ENCODE assay signal across 36 cellular contexts in genomic region chrX:68910743-68911142, GRCh38.
"Had no signal": no experiment of that assay in that cellular context is flagged by ENCODE, and none has a peak within 500 bp of the region (broad histone marks: within the 10 kb centered on the region; RNA-seq: fewer than 3 reads in every experiment).

No MANE protein-coding gene starts in this region.

- H3K27ac Mint-ChIP-seq: activated B cell treated with CpG ODN at 0.5 μM for 24 hours; activated CD8-positive, alpha-beta T cell treated with anti-CD3 and anti-CD28 coated beads for 36 hours; activated naive CD8-positive, alpha-beta T cell; activated naive CD8-positive, alpha-beta T cell treated with anti-CD3 and anti-CD28 coated beads, Interleukin-2, amount 50 U/mL, for 24 hours; activated T-helper 17 cell treated with anti-CD3 and anti-CD28 coated beads, Interleukin-2, amount 50 U/mL, for 72 hours; dendritic cell treated with granulocyte-macrophage colony-stimulating factor and Interleukin-4, amounts not matched to agents 40 ng/mL and 50 ng/mL, for 4 days; endodermal cell; T-helper 17 cell; T-helper 2 cell treated with Interferon-gamma antibody and Interleukin-4, amounts not matched to agents 5 μg/mL and 100 μg/mL, for 36 hours had no signal

- H3K9me3 ChIP-seq: adrenal gland, body of pancreas, breast epithelium had no signal

- ATAC-seq: activated CD4-positive, CD25-positive, alpha-beta regulatory T cell treated with anti-CD3 and anti-CD28 coated beads, Interleukin-2, amount 50 U/mL, for 24 hours; activated CD8-positive, alpha-beta T cell treated with anti-CD3 and anti-CD28 coated beads for 36 hours; activated naive CD8-positive, alpha-beta T cell treated with anti-CD3 and anti-CD28 coated beads, Interleukin-2, amount 50 U/mL, for 24 hours; activated T-cell treated with anti-CD3 and anti-CD28 coated beads, Interleukin-2, amount 50 U/mL, for 4 hours; activated T-helper 17 cell treated with anti-CD3 and anti-CD28 coated beads, Interleukin-2, amount 50 U/mL, for 72 hours; body of pancreas; esophagus mucosa; T-helper 17 cell had no signal

- H3K4me1 ChIP-seq: adrenal gland, body of pancreas, breast epithelium had no signal

- FAIRE-seq: frontal cortex had no signal

- H3K4me3 Mint-ChIP-seq: activated B cell treated with CpG ODN at 0.5 μM for 24 hours; activated CD8-positive, alpha-beta T cell treated with anti-CD3 and anti-CD28 coated beads for 36 hours; activated naive CD8-positive, alpha-beta T cell; activated naive CD8-positive, alpha-beta T cell treated with anti-CD3 and anti-CD28 coated beads, Interleukin-2, amount 50 U/mL, for 24 hours; activated T-cell treated with anti-CD3 and anti-CD28 coated beads, Interleukin-2, amount 50 U/mL, for 4 hours; activated T-helper 17 cell treated with anti-CD3 and anti-CD28 coated beads, Interleukin-2, amount 50 U/mL, for 72 hours; dendritic cell treated with granulocyte-macrophage colony-stimulating factor and Interleukin-4, amounts not matched to agents 40 ng/mL and 50 ng/mL, for 4 days; endodermal cell; T-helper 17 cell; T-helper 2 cell treated with Interferon-gamma antibody and Interleukin-4, amounts not matched to agents 5 μg/mL and 100 μg/mL, for 36 hours had no signal

- H3K27me3 Mint-ChIP-seq: activated CD8-positive, alpha-beta T cell treated with anti-CD3 and anti-CD28 coated beads for 36 hours; activated naive CD8-positive, alpha-beta T cell had no signal

- H3K27me3 ChIP-seq: body of pancreas, cardiac muscle cell had no signal

- H3K9me3 Mint-ChIP-seq: activated B cell treated with CpG ODN at 0.5 μM for 24 hours; activated CD8-positive, alpha-beta T cell treated with anti-CD3 and anti-CD28 coated beads for 36 hours; activated naive CD8-positive, alpha-beta T cell treated with anti-CD3 and anti-CD28 coated beads, Interleukin-2, amount 50 U/mL, for 24 hours; activated T-cell treated with anti-CD3 and anti-CD28 coated beads, Interleukin-2, amount 50 U/mL, for 4 hours; activated T-helper 17 cell treated with anti-CD3 and anti-CD28 coated beads, Interleukin-2, amount 50 U/mL, for 72 hours; dendritic cell treated with granulocyte-macrophage colony-stimulating factor and Interleukin-4, amounts not matched to agents 40 ng/mL and 50 ng/mL, for 4 days; T-helper 2 cell treated with Interferon-gamma antibody and Interleukin-4, amounts not matched to agents 5 μg/mL and 100 μg/mL, for 36 hours had no signal

- H3K36me3 Mint-ChIP-seq: activated naive CD8-positive, alpha-beta T cell had no signal

- H3K36me3 ChIP-seq: adrenal gland, breast epithelium, cardiac muscle cell, WERI-Rb-1 had no signal

- H3K4me3 ChIP-seq: adrenal gland, body of pancreas, breast epithelium, cardiac muscle cell, coronary artery, dorsolateral prefrontal cortex had no signal

- H3K27ac ChIP-seq: adrenal gland, body of pancreas, breast epithelium, cardiac muscle cell, coronary artery, dorsolateral prefrontal cortex, WERI-Rb-1 had no signal

- H3K4me1 Mint-ChIP-seq: activated B cell treated with CpG ODN at 0.5 μM for 24 hours; activated naive CD8-positive, alpha-beta T cell treated with anti-CD3 and anti-CD28 coated beads, Interleukin-2, amount 50 U/mL, for 24 hours; activated T-helper 17 cell treated with anti-CD3 and anti-CD28 coated beads, Interleukin-2, amount 50 U/mL, for 72 hours; T-helper 17 cell had no signal

- DNase-seq: activated B cell treated with CpG ODN at 0.5 μM for 24 hours; activated CD4-positive, alpha-beta T cell treated with anti-CD3 and anti-CD28 coated beads for 48 hours; activated CD4-positive, alpha-beta T cell treated with anti-CD3 and anti-CD28 coated beads, Interleukin-2, amount 50 U/mL, for 1 hour; activated CD4-positive, alpha-beta T cell treated with anti-CD3 and anti-CD28 coated beads, Interleukin-2, amount 50 U/mL, for 48 hours; activated CD8-positive, alpha-beta memory T cell treated with anti-CD3 and anti-CD28 coated beads for 24 hours; activated CD8-positive, alpha-beta T cell treated with anti-CD3 and anti-CD28 coated beads for 36 hours; activated effector memory CD4-positive, alpha-beta T cell treated with Interleukin-2 at 50 U/mL for 16 hours; activated gamma-delta T cell treated with Interleukin-2 at 50 U/mL for 16 hours; activated naive CD4-positive, alpha-beta T cell treated with anti-CD3 and anti-CD28 coated beads, Interleukin-2, amount 50 U/mL, for 16 hours; activated naive CD4-positive, alpha-beta T cell treated with Interleukin-2 at 50 U/mL for 16 hours; activated naive CD8-positive, alpha-beta T cell treated with anti-CD3 and anti-CD28 coated beads, Interleukin-2, amount 50 U/mL, for 24 hours; activated T-cell treated with anti-CD3 and anti-CD28 coated beads, Interleukin-2, amount 50 U/mL, for 4 hours; amygdala; aorta; body of pancreas; central memory CD4-positive, alpha-beta T cell; dorsolateral prefrontal cortex; effector memory CD4-positive, alpha-beta T cell; endodermal cell; foreskin fibroblast; glutamatergic neuron; T-helper 1 cell; T-helper 17 cell; T1000; WERI-Rb-1 had no signal
